ENCODE assay signal across 15 cellular contexts in the genomic region with DNA sequence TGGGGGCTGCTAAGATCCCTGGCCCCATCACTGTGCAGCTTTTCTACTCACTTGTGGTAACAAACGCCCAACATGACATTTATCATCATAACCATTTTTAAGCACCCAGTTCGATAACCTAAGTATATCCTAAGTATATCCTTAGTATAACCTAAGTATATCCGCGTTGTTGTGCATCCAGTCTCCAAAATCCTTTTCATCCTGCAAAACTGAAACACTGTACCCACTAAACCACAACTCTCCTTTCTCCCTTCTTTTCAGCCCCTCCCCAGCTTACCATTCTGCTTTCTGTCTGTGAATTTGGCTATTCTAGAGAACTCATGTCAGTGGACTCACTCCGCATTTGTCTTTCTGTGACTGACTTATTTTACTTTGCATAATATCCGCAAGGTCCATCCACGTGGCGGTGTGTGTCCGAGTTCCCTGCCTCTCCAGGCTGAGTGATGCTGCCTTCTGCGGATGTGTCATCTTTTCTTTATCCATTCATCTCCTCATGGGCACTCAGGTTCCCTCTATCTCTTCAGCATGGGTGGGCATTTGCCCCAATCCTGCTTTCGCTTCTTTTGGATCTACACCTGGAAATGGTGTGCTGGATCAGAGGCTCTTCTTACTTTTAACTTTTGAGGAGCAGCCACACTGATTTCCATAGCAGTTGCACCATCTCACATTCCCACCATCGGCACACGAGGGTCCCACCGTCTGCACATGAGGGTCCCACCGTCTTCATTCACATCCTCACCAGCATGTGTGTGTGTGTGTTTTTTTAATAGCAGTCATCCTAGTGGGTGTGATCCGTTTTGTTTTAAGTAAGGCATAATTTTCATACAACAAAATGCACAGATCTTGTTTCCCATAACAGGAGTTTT.
DNase-seq lines count a peak whose midpoint lies in the region; ATAC-seq, FAIRE-seq and TF ChIP-seq lines count a peak whose summit lies in the region.
"Had no signal": no experiment of that assay in that cellular context is flagged by ENCODE, and none has a peak within 500 bp of the region (broad histone marks: within the 10 kb centered on the region; RNA-seq: fewer than 3 reads in every experiment).

No MANE protein-coding gene starts in this region.

- no peak for FAIRE-seq in HepG2 (lab: Jason Lieb, UNC)

- peaks cover 24% of the 10 kb centered on the region for H3K4me1 Mint-ChIP-seq in T-helper 17 cell

- no peak for TF ChIP-seq CTCF in liver (IDR thresholded peaks at IDR 0.05; ENCODE audit: low read depth, low read length, missing input control)
- TF ChIP-seq CTCF in HepG2 (CRISPR knock-in tag; IDR thresholded peaks at IDR 0.05), result no peak
- TF ChIP-seq CTCF in lower lobe of right lung (IDR thresholded peaks at IDR 0.05), result no peak

- H3K36me3 Mint-ChIP-seq in T-helper 17 cell (ENCODE audit: low read depth), result no peaks in the 10 kb centered on the region

- in situ Hi-C loops in HepG2 (cut with HindIII; ENCODE audit: extremely low pct_ligation_motif_present, low pct_unique_long_range_greater_than_20kb), result no loop called here

- intact Hi-C loops in HepG2 (cut with micrococcal nuclease; ENCODE audit: unreplicated experiment), result loop anchor here (10.0 kb wide), 1 partner anchor 52 kb away; no protein-coding TSS in a partner anchor
- intact Hi-C loops in lower lobe of right lung (cut with DNase I), result no loop called here

- H3K9ac ChIP-seq in liver (ENCODE audit: low read depth in 1 of 2, low read length in 2 of 2) (peak overlapping the region in 1 of 2 donors; percentile 66), HepG2 (ENCODE audit: insufficient read depth, low read depth, low read length) (no peak overlapping the region)

- no peaks in the 10 kb centered on the region for H3K79me2 ChIP-seq in HepG2 (ENCODE audit: insufficient read depth, low read length)

- WGBS in liver, result 92% methylated on average over 16 of the region's 16 CpGs
- 42% methylated on average over 16 of the region's 16 CpGs for WGBS in HepG2 (ENCODE audit: low lambda C conversion rate)

- H3K4me3 Mint-ChIP-seq in T-helper 17 cell, result peak overlapping the region; percentile 61
- H3K4me3 Mint-ChIP-seq: B cell had no signal

- TF ChIP-seq RAD21 in liver (IDR thresholded peaks at IDR 0.05) (no peak), HepG2 (CRISPR knock-in tag; IDR thresholded peaks at IDR 0.05) (no peak)

- no peaks in the 10 kb centered on the region for H4K20me1 ChIP-seq in HepG2 (ENCODE audit: insufficient read depth, low read length)

- DNase-seq in HepG2 (ENCODE audit: low spot score) (no peak), T-helper 17 cell (no peak), lower lobe of right lung (no peak), left lobe of liver (ENCODE audit: low spot score) (no peak), activated gamma-delta T cell treated with Interleukin-2 at 50 U/mL for 16 hours (no peak)
- DNase-seq: GOT3, left ventricle myocardium superior, NCI-H526 treated with DMSO at 0.1 percent for 48 hours had no signal

- no peak for TF ChIP-seq EP300 in HepG2 (IDR thresholded peaks at IDR 0.05; ENCODE audit: low read depth in 2 of 2, low read length in 2 of 2)
- no peak for TF ChIP-seq EP300 in HepG2 (CRISPR knock-in tag; IDR thresholded peaks at IDR 0.05; ENCODE audit: borderline replicate concordance)

- H3K4me1 ChIP-seq in liver (ENCODE audit: control insufficient read depth in 4 of 4, insufficient read depth in 4 of 4, low read length in 3 of 4), result peaks cover 12 to 46% (median 25%) of the 10 kb centered on the region in 4 donors
- peaks cover 33% of the 10 kb centered on the region for H3K4me1 ChIP-seq in HepG2 (ENCODE audit: insufficient read depth, low read length)
- peaks cover 21% of the 10 kb centered on the region for H3K4me1 ChIP-seq in lower lobe of right lung
- H3K4me1 ChIP-seq: Peyer's patch had no signal

- H3K36me3 ChIP-seq in liver (ENCODE audit: control insufficient read depth in 4 of 4, insufficient read depth in 3 of 4, low read depth in 1 of 4, low read length in 3 of 4), result no peaks in the 10 kb centered on the region
- no peaks in the 10 kb centered on the region for H3K36me3 ChIP-seq in HepG2 (replicated peaks in 1 of 2; ENCODE audit: control insufficient read depth in 1 of 2, insufficient read depth in 2 of 2, low read length in 2 of 2)
- no peaks in the 10 kb centered on the region for H3K36me3 ChIP-seq in lower lobe of right lung
- H3K36me3 ChIP-seq: ovary, Peyer's patch had no signal

- ATAC-seq in HepG2, result no peak
- no peak for ATAC-seq in T-helper 17 cell
- no peak for ATAC-seq in lower lobe of right lung
- ATAC-seq in left lobe of liver, result no peak
- no peak for ATAC-seq in HG02973 (IDR thresholded peaks at IDR 0.05; ENCODE audit: unreplicated experiment)

- H3K27me3 Mint-ChIP-seq in T-helper 17 cell, result no peaks in the 10 kb centered on the region

- no TSS peak for BruUV-seq in HepG2 (replicated peaks; lab: Mats Ljungman, UMichigan)

- H3K9me3 ChIP-seq in liver (ENCODE audit: control insufficient read depth in 4 of 4, low read length in 3 of 4) (no peaks in the 10 kb centered on the region), HepG2 (ENCODE audit: low read length) (no peaks in the 10 kb centered on the region), T-helper 17 cell (ENCODE audit: control insufficient read depth, low read length, poor library complexity, severe bottlenecking) (no peaks in the 10 kb centered on the region), lower lobe of right lung (no peaks in the 10 kb centered on the region)
- H3K9me3 ChIP-seq: ovary, Peyer's patch had no signal

- CTCF ChIA-PET in HepG2 (lab: Yijun Ruan, JAX; ENCODE audit: low intra/inter-chr PET ratio, low total read pairs), result no interaction called here

- H3K4me3 ChIP-seq in liver (ENCODE audit: low read depth in 1 of 3, low read length in 3 of 3) (peak overlapping the region in 1 of 3 donors; percentile 15), HepG2 (replicated peaks in 1 of 3; ENCODE audit: insufficient read depth in 1 of 3, low read depth in 2 of 3, low read length in 3 of 3) (no peak overlapping the region), lower lobe of right lung (no peak overlapping the region)
- H3K4me3 ChIP-seq: dorsolateral prefrontal cortex, ovary, Peyer's patch had no signal

- peak overlapping the region; percentile 77 for H3K27ac Mint-ChIP-seq in T-helper 17 cell

- H2AFZ ChIP-seq in HepG2 (ENCODE audit: low read length), result no peak overlapping the region

- TF ChIP-seq POLR2A in HepG2 (IDR thresholded peaks at IDR 0.05; ENCODE audit: insufficient read depth in 1 of 2, low read depth in 2 of 2, low read length in 2 of 2), result no peak

- H3K27ac ChIP-seq in liver (ENCODE audit: low read depth in 1 of 2, low read length in 2 of 2) (peak overlapping the region; percentile 88 to 98), HepG2 (ENCODE audit: extremely low read length, insufficient read depth, low read length) (no peak overlapping the region), lower lobe of right lung (peak overlapping the region; percentile 42)
- H3K27ac ChIP-seq: HL-60, ovary had no signal

- POLR2A ChIA-PET in HepG2 (lab: Yijun Ruan, JAX), result no interaction called here

- H3K4me2 ChIP-seq in HepG2 (ENCODE audit: low read depth, low read length), result no peak overlapping the region

- H3K27me3 ChIP-seq in liver (ENCODE audit: control insufficient read depth in 4 of 4, insufficient read depth in 4 of 4, low read length in 3 of 4) (no peaks in the 10 kb centered on the region), HepG2 (ENCODE audit: control insufficient read depth in 1 of 2, insufficient read depth in 2 of 2, low read length in 2 of 2) (peaks cover 4 to 47% of the 10 kb centered on the region in 2 experiments), lower lobe of right lung (ENCODE audit: low read depth) (peaks cover 7% of the 10 kb centered on the region)
- H3K27me3 ChIP-seq: ovary, Peyer's patch had no signal

TF ChIP-seq in liver, 16 proteins besides CTCF, POLR2A, EP300 and RAD21 (continues in another document):
- TF ChIP-seq FOXA1 (IDR thresholded peaks at IDR 0.05) (no peak), JUND (IDR thresholded peaks at IDR 0.05) (no peak), GABPA (IDR thresholded peaks at IDR 0.05 in 1 of 2, conservative IDR thresholded peaks at IDR 0.05 in 1 of 2) (no peak), SP1 (IDR thresholded peaks at IDR 0.05) (no peak), FOXA2 (IDR thresholded peaks at IDR 0.05) (no peak), HNF4A (conservative IDR thresholded peaks at IDR 0.05) (no peak)
- TF ChIP-seq, protein P1, sequence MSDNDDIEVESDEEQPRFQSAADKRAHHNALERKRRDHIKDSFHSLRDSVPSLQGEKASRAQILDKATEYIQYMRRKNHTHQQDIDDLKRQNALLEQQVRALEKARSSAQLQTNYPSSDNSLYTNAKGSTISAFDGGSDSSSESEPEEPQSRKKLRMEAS (IDR thresholded peaks at IDR 0.05), result no peak

TF ChIP-seq in HepG2, 621 proteins besides CTCF, POLR2A, EP300 and RAD21 (continues in another document):
- no peak for TF ChIP-seq ZNF431 (CRISPR knock-in tag; IDR thresholded peaks at IDR 0.05; ENCODE audit: borderline replicate concordance, low read depth)
- no peak for TF ChIP-seq MIER3 (CRISPR knock-in tag; IDR thresholded peaks at IDR 0.05; ENCODE audit: borderline replicate concordance)
- no peak for TF ChIP-seq ZNF790 (CRISPR knock-in tag; IDR thresholded peaks at IDR 0.05; ENCODE audit: borderline replicate concordance)
- no peak for TF ChIP-seq ZNF891 (CRISPR knock-in tag; IDR thresholded peaks at IDR 0.05)
- TF ChIP-seq TBP (CRISPR knock-in tag; IDR thresholded peaks at IDR 0.05), result no peak
- no peak for TF ChIP-seq ISX (CRISPR knock-in tag; conservative IDR thresholded peaks at IDR 0.05)
- no peak for TF ChIP-seq REL (CRISPR knock-in tag; conservative IDR thresholded peaks at IDR 0.05)
- no peak for TF ChIP-seq HNF4G (IDR thresholded peaks at IDR 0.05; ENCODE audit: borderline replicate concordance, low read depth, low read length)
- TF ChIP-seq HNF4G (CRISPR knock-in tag; IDR thresholded peaks at IDR 0.05; ENCODE audit: borderline replicate concordance, low read depth), result no peak
- TF ChIP-seq MATR3 (CRISPR knock-in tag; IDR thresholded peaks at IDR 0.05), result no peak
- TF ChIP-seq XRCC5 (optimal IDR thresholded peaks at IDR 0.05; ENCODE audit: low read length), result no peak
- TF ChIP-seq, protein P2, sequence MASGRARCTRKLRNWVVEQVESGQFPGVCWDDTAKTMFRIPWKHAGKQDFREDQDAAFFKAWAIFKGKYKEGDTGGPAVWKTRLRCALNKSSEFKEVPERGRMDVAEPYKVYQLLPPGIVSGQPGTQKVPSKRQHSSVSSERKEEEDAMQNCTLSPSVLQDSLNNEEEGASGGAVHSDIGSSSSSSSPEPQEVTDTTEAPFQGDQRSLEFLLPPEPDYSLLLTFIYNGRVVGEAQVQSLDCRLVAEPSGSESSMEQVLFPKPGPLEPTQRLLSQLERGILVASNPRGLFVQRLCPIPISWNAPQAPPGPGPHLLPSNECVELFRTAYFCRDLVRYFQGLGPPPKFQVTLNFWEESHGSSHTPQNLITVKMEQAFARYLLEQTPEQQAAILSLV (CRISPR knock-in tag; IDR thresholded peaks at IDR 0.05; ENCODE audit: borderline replicate concordance), result no peak
- TF ChIP-seq PRMT3 (CRISPR knock-in tag; IDR thresholded peaks at IDR 0.05; ENCODE audit: borderline replicate concordance, low read depth), result no peak
